22 cellular contexts compared by ENCODE assay signal in the genomic region with DNA sequence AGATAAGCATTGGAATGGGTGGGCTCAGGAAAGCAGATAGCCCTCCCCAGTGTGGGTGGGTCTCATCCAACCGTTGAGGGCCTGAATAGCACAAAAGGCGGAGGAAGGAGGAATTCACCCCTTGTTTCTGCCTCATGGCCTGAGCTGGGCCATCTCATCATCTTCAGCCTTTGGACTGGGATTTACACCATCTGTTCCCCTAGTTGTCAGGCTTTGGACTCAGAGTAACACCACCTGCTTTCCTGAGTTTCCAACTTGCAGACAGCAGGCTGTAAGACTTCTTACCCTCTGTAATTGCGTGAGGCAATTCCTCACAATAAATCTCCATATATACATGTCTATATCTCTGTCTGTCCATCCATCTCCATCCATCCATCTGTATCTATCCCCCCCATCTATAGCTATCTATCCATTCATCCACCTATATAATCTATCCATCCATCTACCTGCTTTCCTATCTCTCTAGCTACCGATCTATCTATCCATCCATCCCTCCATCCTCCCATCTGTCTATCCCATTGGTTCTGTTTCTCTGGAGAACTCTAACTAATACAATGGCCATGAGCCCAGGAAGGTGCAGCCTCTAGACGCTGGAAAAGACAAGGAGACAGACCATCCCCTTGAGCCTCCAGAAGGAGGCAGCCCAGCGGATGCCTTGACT. TPM values are rescaled to one million over a fixed set of nuclear protein-coding genes. Genes with fewer than 3 reads are reported as not detected.
"Had no signal": no experiment of that assay in that cellular context is flagged by ENCODE, and none has a peak within 500 bp of the region (broad histone marks: within the 10 kb centered on the region; RNA-seq: fewer than 3 reads in every experiment).

No MANE protein-coding gene starts in this region.

- H3K27me3 Mint-ChIP-seq: activated T-cell treated with anti-CD3 and anti-CD28 coated beads, Interleukin-2, amount 50 U/mL, for 24 hours; activated T-helper 17 cell treated with anti-CD3 and anti-CD28 coated beads, Interleukin-2, amount 50 U/mL, for 72 hours had no signal

- H3K9me3 Mint-ChIP-seq: activated CD4-positive, alpha-beta memory T cell treated with anti-CD3 and anti-CD28 coated beads, Interleukin-2, amount 10 ng/mL, durations not matched to agents 7 days and 5 days; activated T-cell treated with anti-CD3 and anti-CD28 coated beads, Interleukin-2, amount 50 U/mL, for 24 hours; activated T-helper 17 cell treated with anti-CD3 and anti-CD28 coated beads, Interleukin-2, amount 50 U/mL, for 72 hours; dendritic cell treated with granulocyte-macrophage colony-stimulating factor and Interleukin-4, amounts not matched to agents 40 ng/mL and 50 ng/mL, for 4 days; memory B cell; naive thymus-derived CD8-positive, alpha-beta T cell; neural progenitor cell had no signal

- H3K4me3 Mint-ChIP-seq: activated CD4-positive, alpha-beta memory T cell treated with anti-CD3 and anti-CD28 coated beads, Interleukin-2, amount 10 ng/mL, durations not matched to agents 7 days and 5 days; activated T-cell treated with anti-CD3 and anti-CD28 coated beads, Interleukin-2, amount 50 U/mL, for 24 hours; activated T-helper 17 cell treated with anti-CD3 and anti-CD28 coated beads, Interleukin-2, amount 50 U/mL, for 72 hours; dendritic cell treated with granulocyte-macrophage colony-stimulating factor and Interleukin-4, amounts not matched to agents 40 ng/mL and 50 ng/mL, for 4 days; memory B cell; naive thymus-derived CD8-positive, alpha-beta T cell; neural progenitor cell had no signal

- H3K4me1 Mint-ChIP-seq: activated CD4-positive, alpha-beta memory T cell treated with anti-CD3 and anti-CD28 coated beads, Interleukin-2, amount 10 ng/mL, durations not matched to agents 7 days and 5 days; activated T-helper 17 cell treated with anti-CD3 and anti-CD28 coated beads, Interleukin-2, amount 50 U/mL, for 72 hours; memory B cell; neural progenitor cell had no signal

- ATAC-seq: activated CD4-positive, CD25-positive, alpha-beta regulatory T cell treated with anti-CD3 and anti-CD28 coated beads, Interleukin-2, amount 50 U/mL, for 24 hours; activated T-helper 17 cell treated with anti-CD3 and anti-CD28 coated beads, Interleukin-2, amount 50 U/mL, for 72 hours; heart right ventricle; naive thymus-derived CD8-positive, alpha-beta T cell had no signal

- H3K36me3 Mint-ChIP-seq: memory B cell; naive thymus-derived CD8-positive, alpha-beta T cell; neural progenitor cell had no signal

- DNase-seq: activated CD4-positive, alpha-beta memory T cell treated with anti-CD3 and anti-CD28 coated beads, Interleukin-2, amount 10 ng/mL, durations not matched to agents 7 days and 5 days; activated CD4-positive, alpha-beta T cell treated with anti-CD3 and anti-CD28 coated beads for 48 hours; activated CD8-positive, alpha-beta memory T cell treated with anti-CD3 and anti-CD28 coated beads, Interleukin-2, amount 50 U/mL, for 48 hours; activated gamma-delta T cell treated with Interleukin-2 at 50 U/mL for 16 hours; activated naive CD4-positive, alpha-beta T cell treated with anti-CD3 and anti-CD28 coated beads, Interleukin-2, amount 50 U/mL, for 16 hours; activated T-cell treated with anti-CD3 and anti-CD28 coated beads, Interleukin-2, amount 50 U/mL, for 24 hours; amniotic stem cell; brain microvascular endothelial cell; foreskin melanocyte; heart right ventricle; midbrain; naive thymus-derived CD8-positive, alpha-beta T cell; spleen; stimulated activated CD4-positive, alpha-beta T cell treated with anti-CD3 and anti-CD28 coated beads, Interleukin-2, amount 100 ng/mL, for 48 hours; stimulated activated naive CD4-positive, alpha-beta T cell treated with Interleukin-2 at 50 U/mL for 16 hours had no signal

- H3K27ac Mint-ChIP-seq: activated CD4-positive, alpha-beta memory T cell treated with anti-CD3 and anti-CD28 coated beads, Interleukin-2, amount 10 ng/mL, durations not matched to agents 7 days and 5 days; activated T-cell treated with anti-CD3 and anti-CD28 coated beads, Interleukin-2, amount 50 U/mL, for 24 hours; activated T-helper 17 cell treated with anti-CD3 and anti-CD28 coated beads, Interleukin-2, amount 50 U/mL, for 72 hours; dendritic cell treated with granulocyte-macrophage colony-stimulating factor and Interleukin-4, amounts not matched to agents 40 ng/mL and 50 ng/mL, for 4 days; memory B cell; naive thymus-derived CD8-positive, alpha-beta T cell; neural progenitor cell had no signal

RNA-seq across cellular contexts. Expression of a gene that starts 21.3 kb away (rescaled TPM):
- total RNA-seq: esophagus muscularis mucosa, glomerular endothelial cell had no signal
